In the genomic region with DNA sequence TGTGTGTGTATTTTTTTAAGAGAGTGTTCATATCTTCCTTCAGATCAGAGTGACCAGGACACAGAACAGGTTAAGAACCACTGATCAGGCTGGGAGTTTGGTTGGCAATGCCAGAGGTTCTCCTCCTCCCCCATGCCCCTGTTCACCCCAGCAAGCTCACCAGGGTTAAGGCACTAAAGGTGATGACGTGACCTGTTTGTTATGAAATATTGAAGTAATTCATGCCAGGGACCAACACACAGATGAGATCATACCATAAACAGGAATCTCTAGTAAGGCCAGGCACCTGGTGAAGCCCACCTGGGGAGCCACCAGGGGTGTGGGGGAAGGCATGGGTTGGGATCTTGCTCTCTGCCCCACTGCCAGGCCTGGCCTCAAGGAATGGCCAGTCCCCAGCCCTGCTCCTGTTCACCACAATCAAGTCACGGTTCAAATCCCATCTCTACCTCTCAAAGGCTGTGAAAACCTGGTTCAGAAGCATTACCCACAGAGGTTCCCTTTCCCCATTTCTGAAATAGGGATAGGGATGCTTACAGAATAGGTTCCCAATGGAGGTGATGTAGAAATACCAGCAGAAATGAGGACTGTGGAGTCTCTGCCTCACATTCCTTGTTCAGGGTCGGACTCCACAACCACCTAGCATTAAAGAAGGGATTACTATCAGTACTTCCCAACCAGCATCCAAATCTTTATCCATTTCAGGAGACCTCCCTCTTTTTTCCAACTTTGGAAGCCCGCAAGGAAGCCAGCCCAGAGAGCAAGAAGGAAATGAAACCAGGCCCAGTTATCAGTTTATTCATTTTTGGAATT, we compare ENCODE assay signal across 8 cellular contexts. TPM values are rescaled to one million over a fixed set of nuclear protein-coding genes. Genes with fewer than 3 reads are reported as not detected.
DNase-seq lines count a peak whose midpoint lies in the region; ATAC-seq and TF ChIP-seq lines count a peak whose summit lies in the region.

No MANE protein-coding gene starts in this region.

- no TSS peak for BruUV-seq in HCT116 (replicated peaks; lab: Mats Ljungman, UMichigan)

- DNase-seq in AG09309 (ENCODE audit: low read depth) (peak; percentile 64), HCT116 (ENCODE audit: low read depth, low spot score) (peak; percentile 44), kidney glomerular epithelial cell (lab: John Stamatoyannopoulos, UW) (peak; percentile 68), thyroid gland (peak in 1 of 2 donors; percentile 49), GM19238 (ENCODE audit: insufficient read length, low spot score) (no peak), cerebellum (ENCODE audit: low spot score) (no peak)
- no peak for DNase-seq in activated naive CD8-positive, alpha-beta T cell treated with anti-CD3 and anti-CD28 coated beads, Interleukin-2, amount 50 U/mL, for 24 hours

- peaks cover 66% of the 10 kb centered on the region for H3K4me1 Mint-ChIP-seq in activated naive CD8-positive, alpha-beta T cell treated with anti-CD3 and anti-CD28 coated beads, Interleukin-2, amount 50 U/mL, for 24 hours

- no peak for TF ChIP-seq RAD21 in HCT116 (IDR thresholded peaks at IDR 0.05; ENCODE audit: low read depth)

- H3K36me3 Mint-ChIP-seq in activated naive CD8-positive, alpha-beta T cell treated with anti-CD3 and anti-CD28 coated beads, Interleukin-2, amount 50 U/mL, for 24 hours (ENCODE audit: low read depth): peaks cover 23% of the 10 kb centered on the region

- intact Hi-C loops in HCT116 (cut with micrococcal nuclease): no loop called here
- intact Hi-C loops in thyroid gland (cut with DNase I): no loop called here

- peak overlapping the region; percentile 94 for H3K9ac ChIP-seq in HCT116 (ENCODE audit: low read length)

- peaks cover 22% of the 10 kb centered on the region for H3K79me2 ChIP-seq in HCT116 (ENCODE audit: insufficient read depth, low read length)

- peak overlapping the region; percentile 89 for H3K27ac ChIP-seq in HCT116 (ENCODE audit: low read depth, low read length)
- peak overlapping the region; percentile 96 to 99 (median 98) for H3K27ac ChIP-seq in thyroid gland

- no peaks in the 10 kb centered on the region; the same call in 1 of the 2 replicates for H4K20me1 ChIP-seq in HCT116 (ENCODE audit: insufficient read depth)

- H3K4me3 ChIP-seq in AG09309 (ENCODE audit: control insufficient read depth, low read depth, low read length) (peak overlapping the region; percentile 84), HCT116 (replicated peaks in 1 of 2; ENCODE audit: low read depth in 1 of 2, low read length in 2 of 2) (peak overlapping the region; percentile 79 to 95), thyroid gland (replicated peaks in 1 of 3) (peak overlapping the region; percentile 69 to 87 (median 73))

- TF ChIP-seq CTCF in AG09309 (IDR thresholded peaks at IDR 0.05; ENCODE audit: control insufficient read depth, insufficient read depth, low read depth, low read length, missing control alignments) (no peak), HCT116 (IDR thresholded peaks at IDR 0.05 in 2 of 3, conservative IDR thresholded peaks at IDR 0.05 in 1 of 3; ENCODE audit: borderline replicate concordance in 1 of 3, insufficient read depth in 1 of 3, low read depth in 2 of 3, low read length in 2 of 3) (no peak), thyroid gland (IDR thresholded peaks at IDR 0.05) (no peak)

- H3K4me2 ChIP-seq in HCT116 (ENCODE audit: low read length): peak overlapping the region; percentile 85

- ATAC-seq in HCT116: peak; percentile 1; the same call in 1 of the 2 replicates
- ATAC-seq in activated naive CD8-positive, alpha-beta T cell treated with anti-CD3 and anti-CD28 coated beads, Interleukin-2, amount 50 U/mL, for 24 hours: no peak
- ATAC-seq in HG03139 (IDR thresholded peaks at IDR 0.05; ENCODE audit: unreplicated experiment): no peak

- RAD21 ChIA-PET in HCT116 (lab: Charles Lee; ENCODE audit: low non-redundant PET in 1 of 2, low total read pairs in 2 of 2, uncharacterized antibody in 2 of 2, unreplicated experiment in 2 of 2): interaction anchor here (2.6 to 2.7 kb wide), 1 partner anchor 80 kb away, joined by 10 to 13 read pairs; no protein-coding TSS in a partner anchor

- H3K27me3 Mint-ChIP-seq in activated naive CD8-positive, alpha-beta T cell treated with anti-CD3 and anti-CD28 coated beads, Interleukin-2, amount 50 U/mL, for 24 hours: peaks cover 5% of the 10 kb centered on the region

- peaks cover 0 to 2% of the 10 kb centered on the region in 2 experiments; a peak in 1 of 4 replicates for H3K36me3 ChIP-seq in HCT116 (ENCODE audit: control insufficient read depth in 1 of 2, insufficient read depth in 2 of 2, low read length in 2 of 2)
- H3K36me3 ChIP-seq in thyroid gland: peaks cover 12 to 23% of the 10 kb centered on the region in 2 donors

- CTCF ChIA-PET in HCT116 (lab: Charles Lee): interaction anchor here (0.6 to 5.3 kb wide), 4 partner anchors 22 to 100 kb away, joined by 3 to 34 read pairs (median 10); no protein-coding TSS in a partner anchor

- H3K27me3 ChIP-seq in HCT116 (ENCODE audit: insufficient read depth, low read length) (no peaks in the 10 kb centered on the region), thyroid gland (no peaks in the 10 kb centered on the region)

- no peaks in the 10 kb centered on the region for H3K9me2 ChIP-seq in HCT116 (ENCODE audit: insufficient read depth)

- H3K4me1 ChIP-seq in HCT116 (ENCODE audit: control insufficient read depth in 1 of 2, insufficient read depth in 2 of 2, low read length in 2 of 2) (peaks cover 64 to 82% of the 10 kb centered on the region in 2 experiments), thyroid gland (peaks cover 50 to 57% of the 10 kb centered on the region in 2 donors)

- no peak overlapping the region for H2AFZ ChIP-seq in HCT116 (ENCODE audit: low read depth, low read length, poor library complexity, severe bottlenecking)

- POLR2A ChIA-PET in HCT116 (lab: Charles Lee): interaction anchor here (1.0 to 3.1 kb wide), 4 partner anchors 20 to 81 kb away, joined by 3 to 14 read pairs (median 4); partner anchors contain the start of gene E2F2

- H3K9me3 ChIP-seq in HCT116 (ENCODE audit: control insufficient read depth in 1 of 2, insufficient read depth in 1 of 2, low read depth in 1 of 2, low read length in 2 of 2) (no peaks in the 10 kb centered on the region), thyroid gland (no peaks in the 10 kb centered on the region)

- 45 to 77% methylated on average over 3 to 4 of the region's 4 CpGs for WGBS in thyroid gland, 2 donors

- H3K9me3 Mint-ChIP-seq in activated naive CD8-positive, alpha-beta T cell treated with anti-CD3 and anti-CD28 coated beads, Interleukin-2, amount 50 U/mL, for 24 hours: no peaks in the 10 kb centered on the region

- peak overlapping the region; percentile 72 for H3K27ac Mint-ChIP-seq in activated naive CD8-positive, alpha-beta T cell treated with anti-CD3 and anti-CD28 coated beads, Interleukin-2, amount 50 U/mL, for 24 hours

- H3K4me3 Mint-ChIP-seq in activated naive CD8-positive, alpha-beta T cell treated with anti-CD3 and anti-CD28 coated beads, Interleukin-2, amount 50 U/mL, for 24 hours: peak overlapping the region; percentile 94

- TF ChIP-seq POLR2A in HCT116 (IDR thresholded peaks at IDR 0.05; ENCODE audit: borderline replicate concordance, extremely low read depth, insufficient read depth, insufficient read length) (peak; percentile 80), thyroid gland (IDR thresholded peaks at IDR 0.05) (no peak)

TF ChIP-seq in HCT116, 20 proteins besides CTCF, POLR2A, EP300 and RAD21:
- no peak for TF ChIP-seq JUND (IDR thresholded peaks at IDR 0.05)
- no peak for TF ChIP-seq YY1 (IDR thresholded peaks at IDR 0.05; ENCODE audit: extremely low read depth, insufficient replicate concordance, low read depth, low read length)
- peak; percentile 18 for TF ChIP-seq TCF7L2 (IDR thresholded peaks at IDR 0.05; ENCODE audit: borderline replicate concordance, extremely low read depth, insufficient read depth, insufficient read length)
- no peak for TF ChIP-seq SRF (IDR thresholded peaks at IDR 0.05; ENCODE audit: low read depth)
- no peak; the same call in 1 of the 2 replicates for TF ChIP-seq ZFX (IDR thresholded peaks at IDR 0.05)
- TF ChIP-seq SIN3A (IDR thresholded peaks at IDR 0.05; ENCODE audit: low read depth): no peak
TF ChIP-seq in HCT116: peak in this region for 1.

RNA-seq across cellular contexts. Expression of gene ID3, which starts 2.4 kb away (rescaled TPM):
- total RNA-seq in HCT116 (2021; ENCODE audit: unreplicated experiment) (183 TPM), thyroid gland (100 to 1,000 TPM; 279 to 388 (median 343) TPM), cerebellum (33.6 TPM)
- polyA plus RNA-seq in HCT116 (2012): 116 and 167 TPM in 2 replicates

RNA-seq across cellular contexts. Expression of gene E2F2, which starts 25.8 kb away (rescaled TPM):
- total RNA-seq in HCT116 (2021; ENCODE audit: unreplicated experiment) (16.3 TPM), thyroid gland (under 1 TPM in 3 of 4 donors, not detected in 1; 0.10 to 0.27 (median 0.17) TPM), cerebellum (3.1 TPM)
- polyA plus RNA-seq in HCT116 (2012): 4.0 and 5.3 TPM in 2 replicates

Comparison
In these comparisons a context has a peak if more than half of its experiments do, and no peak if none do; other contexts are left out.
1. DNase-seq: peak in AG09309 (single experiment), HCT116 (single experiment) and kidney glomerular epithelial cell (single experiment); none in activated naive CD8-positive, alpha-beta T cell treated with anti-CD3 and anti-CD28 coated beads, Interleukin-2, amount 50 U/mL, for 24 hours (single experiment), GM19238 (single experiment) and cerebellum (single experiment).
2. Peak in every context shown above with its lines, with median percentiles within 50 percentile points of each other: H3K4me3 ChIP-seq.